In genomic region chr1:37514350-37515184, GRCh38 we compare ENCODE assay signal across 1 cellular context.
TF ChIP-seq lines count a peak whose summit lies in the region.

TSS of gene MEAF6 (minus strand) at chr1:37514766. CDS start at chr1:37514746, 20 bp downstream.

TF ChIP-seq in K562, 482 proteins besides CTCF, POLR2A, EP300 and RAD21 (continued from another document and continues in another):
- TF ChIP-seq MGA (IDR thresholded peaks at IDR 0.05): peak; percentile 96
- TF ChIP-seq CREB3 (tag; conservative IDR thresholded peaks at IDR 0.05; ENCODE audit: low read depth): 0 out of 2 replicates have a peak, but pooled peaks have one; percentile 60
- TF ChIP-seq PTBP1 (IDR thresholded peaks at IDR 0.05; ENCODE audit: low read depth, low read length): no peak
- TF ChIP-seq HDAC6 (IDR thresholded peaks at IDR 0.05; ENCODE audit: low read depth, low read length): no peak
- no peak for TF ChIP-seq RAD51 (IDR thresholded peaks at IDR 0.05; ENCODE audit: borderline replicate concordance, low read depth)
- TF ChIP-seq ID3 (CRISPR knock-in tag; IDR thresholded peaks at IDR 0.05): no peak
- peak; percentile 87 for TF ChIP-seq ID3 (tag; IDR thresholded peaks at IDR 0.05)
- TF ChIP-seq NR2C2 (CRISPR knock-in tag; IDR thresholded peaks at IDR 0.05): peak; percentile 68; the same call in 1 of the 2 replicates
- TF ChIP-seq NR2C2 (tag; IDR thresholded peaks at IDR 0.05): peak; percentile 83
- TF ChIP-seq JUNB (CRISPR knock-in tag; conservative IDR thresholded peaks at IDR 0.05): no peak
- TF ChIP-seq SOX6 (IDR thresholded peaks at IDR 0.05): peak; percentile 58; the same call in 1 of the 2 replicates
- TF ChIP-seq SNAPC5 (CRISPR knock-in tag; IDR thresholded peaks at IDR 0.05): no peak
- TF ChIP-seq ETS2 (tag; IDR thresholded peaks at IDR 0.05; ENCODE audit: borderline replicate concordance, poor library complexity, severe bottlenecking): peak; percentile 28
- peak; percentile 93; the same call in 1 of the 2 replicates for TF ChIP-seq ATF6 (CRISPR knock-in tag; IDR thresholded peaks at IDR 0.05)
- no peak for TF ChIP-seq SLC30A9 (CRISPR knock-in tag; IDR thresholded peaks at IDR 0.05)
- no peak for TF ChIP-seq NFXL1 (CRISPR knock-in tag; IDR thresholded peaks at IDR 0.05)
- peak; percentile 94 for TF ChIP-seq CCNT2 (IDR thresholded peaks at IDR 0.05; ENCODE audit: borderline replicate concordance, extremely low read depth, insufficient read length, low read depth, low read length)
- no peak for TF ChIP-seq EHMT2 (IDR thresholded peaks at IDR 0.05)
- TF ChIP-seq ETS1 (conservative IDR thresholded peaks at IDR 0.05; ENCODE audit: control insufficient read depth, low read depth, low read length): peak; percentile 80; the same call in 1 of the 2 replicates
- no peak for TF ChIP-seq NFIX (CRISPR knock-in tag; IDR thresholded peaks at IDR 0.05; ENCODE audit: low read depth)
- TF ChIP-seq GATAD2A (IDR thresholded peaks at IDR 0.05): no peak
- TF ChIP-seq U2AF1 (optimal IDR thresholded peaks at IDR 0.05; ENCODE audit: low read depth, low read length): peak; percentile 84
- TF ChIP-seq HMBOX1 (IDR thresholded peaks at IDR 0.05): no peak
- TF ChIP-seq SMAD4 (CRISPR knock-in tag; conservative IDR thresholded peaks at IDR 0.05): peak; percentile 90
- TF ChIP-seq ZNF449 (CRISPR knock-in tag; IDR thresholded peaks at IDR 0.05): no peak
- no peak for TF ChIP-seq MCM5 (IDR thresholded peaks at IDR 0.05; ENCODE audit: low read depth)
- TF ChIP-seq HDGF (IDR thresholded peaks at IDR 0.05): no peak
- TF ChIP-seq NONO (IDR thresholded peaks at IDR 0.05; ENCODE audit: low read depth in 2 of 2, low read length in 1 of 2): peak; percentile 71 to 94
- no peak; a peak in 1 of 4 replicates for TF ChIP-seq TRIM24 (IDR thresholded peaks at IDR 0.05)
- TF ChIP-seq ZBTB34 (CRISPR knock-in tag; IDR thresholded peaks at IDR 0.05): no peak
- TF ChIP-seq SP1 (CRISPR knock-in tag; IDR thresholded peaks at IDR 0.05): peak; percentile 74; the same call in 1 of the 2 replicates
- TF ChIP-seq PTTG1 (tag; IDR thresholded peaks at IDR 0.05; ENCODE audit: low read depth): no peak
- no peak for TF ChIP-seq ADNP (tag; IDR thresholded peaks at IDR 0.05)
- no peak for TF ChIP-seq MECOM (CRISPR knock-in tag; IDR thresholded peaks at IDR 0.05)
- no peak for TF ChIP-seq ZBTB26 (CRISPR knock-in tag; IDR thresholded peaks at IDR 0.05)
- TF ChIP-seq PREB (CRISPR knock-in tag; IDR thresholded peaks at IDR 0.05): no peak
